In the genomic region with DNA sequence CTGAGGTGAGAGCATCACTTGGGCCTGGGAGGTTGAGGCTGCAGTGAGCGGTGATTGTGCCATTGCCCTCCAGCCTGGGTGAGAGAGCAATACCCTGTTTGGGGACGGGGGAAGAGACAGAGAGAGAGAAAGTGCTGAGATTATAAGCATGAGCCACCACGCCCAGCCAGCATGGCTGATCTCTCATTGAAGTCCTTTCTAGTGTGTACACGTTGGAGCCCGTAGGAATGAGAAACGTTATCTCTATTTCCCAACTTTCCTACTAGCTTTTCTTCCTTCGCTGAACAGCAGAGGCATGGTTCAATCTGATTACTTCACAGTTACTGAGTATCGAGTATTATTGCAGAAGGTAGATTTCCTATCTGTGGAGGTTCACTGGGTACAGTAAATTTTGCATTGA, we compare ENCODE assay signal across 24 cellular contexts. TPM values are rescaled to one million over a fixed set of nuclear protein-coding genes. Genes with fewer than 3 reads are reported as not detected.
DNase-seq lines count a peak whose midpoint lies in the region; ATAC-seq, FAIRE-seq and TF ChIP-seq lines count a peak whose summit lies in the region.
"Had no signal": no experiment of that assay in that cellular context is flagged by ENCODE, and none has a peak within 500 bp of the region (broad histone marks: within the 10 kb centered on the region; RNA-seq: fewer than 3 reads in every experiment).

No MANE protein-coding gene starts in this region.

- H3K36me3 Mint-ChIP-seq in MCF 10A (ENCODE audit: insufficient read depth, unreplicated experiment) (no peaks in the 10 kb centered on the region), progenitor cell of endocrine pancreas (ENCODE audit: insufficient read depth) (peaks cover 3% of the 10 kb centered on the region)
- H3K36me3 Mint-ChIP-seq in activated CD4-positive, alpha-beta memory T cell treated with anti-CD3 and anti-CD28 coated beads for 36 hours = peaks cover 6% of the 10 kb centered on the region
- peaks cover 5% of the 10 kb centered on the region for H3K36me3 Mint-ChIP-seq in stimulated activated memory B cell treated with anti-CD40 and anti-IgM and Interleukin-4, amounts not matched to agents 10 μg/mL and 1 μg/mL and 100 μg/mL, for 72 hours

- H3K79me2 ChIP-seq in mammary epithelial cell (ENCODE audit: insufficient read depth, low read length) (peaks cover 89% of the 10 kb centered on the region), keratinocyte (ENCODE audit: control insufficient read depth, insufficient read depth, low read length) (peaks cover 82% of the 10 kb centered on the region)

- no peaks in the 10 kb centered on the region for H3K9me1 ChIP-seq in keratinocyte (ENCODE audit: control insufficient read depth, extremely low read depth, insufficient read depth, low read length)

- no peaks in the 10 kb centered on the region for H3K27me3 ChIP-seq in mammary epithelial cell (ENCODE audit: insufficient read depth, low read length)
- H3K27me3 ChIP-seq in keratinocyte (ENCODE audit: control insufficient read depth, extremely low read depth, insufficient read depth, low read length) = no peaks in the 10 kb centered on the region

- H3K9ac ChIP-seq in mammary epithelial cell (ENCODE audit: insufficient read depth, low read length) = no peak overlapping the region
- H3K9ac ChIP-seq in keratinocyte (ENCODE audit: control insufficient read depth, extremely low read depth, insufficient read depth, low read length) = peak overlapping the region; percentile 35

- peaks cover 2% of the 10 kb centered on the region for H3K36me3 ChIP-seq in mammary epithelial cell (ENCODE audit: insufficient read depth, low read length)
- peaks cover 0 to 5% of the 10 kb centered on the region in 2 experiments for H3K36me3 ChIP-seq in keratinocyte (ENCODE audit: control insufficient read depth in 2 of 2, extremely low read depth in 1 of 2, insufficient read depth in 2 of 2, low read length in 2 of 2)

- H3K4me3 Mint-ChIP-seq in MCF 10A (ENCODE audit: unreplicated experiment) (no peak overlapping the region), progenitor cell of endocrine pancreas (ENCODE audit: low read depth) (no peak overlapping the region)
- no peak overlapping the region for H3K4me3 Mint-ChIP-seq in activated CD4-positive, alpha-beta memory T cell treated with anti-CD3 and anti-CD28 coated beads for 36 hours
- H3K4me3 Mint-ChIP-seq in stimulated activated memory B cell treated with anti-CD40 and anti-IgM and Interleukin-4, amounts not matched to agents 10 μg/mL and 1 μg/mL and 100 μg/mL, for 72 hours = no peak overlapping the region
- H3K4me3 Mint-ChIP-seq: CD4-positive, alpha-beta T cell; GM23338 had no signal

- H3K27me3 Mint-ChIP-seq in MCF 10A (ENCODE audit: insufficient read depth, unreplicated experiment) = no peaks in the 10 kb centered on the region
- H3K27me3 Mint-ChIP-seq in progenitor cell of endocrine pancreas = no peaks in the 10 kb centered on the region
- no peaks in the 10 kb centered on the region for H3K27me3 Mint-ChIP-seq in activated CD4-positive, alpha-beta memory T cell treated with anti-CD3 and anti-CD28 coated beads for 36 hours
- no peaks in the 10 kb centered on the region for H3K27me3 Mint-ChIP-seq in stimulated activated memory B cell treated with anti-CD40 and anti-IgM and Interleukin-4, amounts not matched to agents 10 μg/mL and 1 μg/mL and 100 μg/mL, for 72 hours
- H3K27me3 Mint-ChIP-seq: CD4-positive, alpha-beta T cell had no signal

- ATAC-seq in stimulated activated memory B cell treated with anti-CD40 and anti-IgM and Interleukin-4, amounts not matched to agents 10 μg/mL and 1 μg/mL and 100 μg/mL, for 72 hours = no peak
- ATAC-seq: A549, GM23338 had no signal

- H3K4me2 ChIP-seq in mammary epithelial cell (ENCODE audit: insufficient read depth, low read depth, low read length) (no peak overlapping the region), keratinocyte (ENCODE audit: control insufficient read depth, extremely low read depth, insufficient read depth, low read depth, low read length) (peak overlapping the region; percentile 63)
- H3K4me2 ChIP-seq: A549, GM23338 had no signal

- BruUV-seq in mammary epithelial cell (replicated peaks; lab: Mats Ljungman, UMichigan) = no TSS peak
- BruUV-seq in MCF 10A (replicated peaks; lab: Mats Ljungman, UMichigan) = no TSS peak

- TF ChIP-seq CTCF in mammary epithelial cell (conservative IDR thresholded peaks at IDR 0.05 in 1 of 2, IDR thresholded peaks at IDR 0.05 in 1 of 2; ENCODE audit: extremely low read depth in 1 of 2, insufficient read depth in 1 of 2, low read depth in 1 of 2, low read length in 2 of 2) (no peak), MCF 10A (IDR thresholded peaks at IDR 0.05; ENCODE audit: unreplicated experiment) (no peak), epithelial cell of esophagus (IDR thresholded peaks at IDR 0.05; ENCODE audit: insufficient read depth, low read depth, low read length, missing control alignments) (no peak), keratinocyte (optimal IDR thresholded peaks at IDR 0.05 in 1 of 3, IDR thresholded peaks at IDR 0.05 in 1 of 3, conservative IDR thresholded peaks at IDR 0.05 in 1 of 3; ENCODE audit: extremely low read depth in 1 of 3, insufficient read depth in 2 of 3, low read length in 3 of 3) (no peak), progenitor cell of endocrine pancreas (IDR thresholded peaks at IDR 0.05; ENCODE audit: unreplicated experiment) (no peak)

- no peak overlapping the region for H3K27ac ChIP-seq in mammary epithelial cell (ENCODE audit: insufficient read depth, low read depth, low read length)
- H3K27ac ChIP-seq in keratinocyte (ENCODE audit: control insufficient read depth, insufficient read depth, low read length) = peak overlapping the region; percentile 53
- H3K27ac ChIP-seq: 22Rv1, A549, C4-2B had no signal

- CTCF ChIA-PET in mammary epithelial cell (lab: Charles Lee; ENCODE audit: low non-redundant PET) (no interaction called here), MCF 10A (lab: Yijun Ruan, JAX) (interaction anchor here (0.6 to 4.8 kb wide), 2 partner anchors 15 to 106 kb away, joined by 3 to 27 read pairs; no protein-coding TSS in a partner anchor)
- CTCF ChIA-PET in activated CD4-positive, alpha-beta memory T cell treated with anti-CD3 and anti-CD28 coated beads for 36 hours (lab: Charles Lee) = interaction anchor here (1.3 kb wide), 2 partner anchors 15 to 49 kb away, joined by 4 to 8 read pairs; a partner anchor contains a TSS

- H3K9me3 Mint-ChIP-seq in MCF 10A (ENCODE audit: unreplicated experiment) = no peaks in the 10 kb centered on the region
- H3K9me3 Mint-ChIP-seq in progenitor cell of endocrine pancreas (ENCODE audit: low read depth) = no peaks in the 10 kb centered on the region
- no peaks in the 10 kb centered on the region for H3K9me3 Mint-ChIP-seq in activated CD4-positive, alpha-beta memory T cell treated with anti-CD3 and anti-CD28 coated beads for 36 hours
- H3K9me3 Mint-ChIP-seq in stimulated activated memory B cell treated with anti-CD40 and anti-IgM and Interleukin-4, amounts not matched to agents 10 μg/mL and 1 μg/mL and 100 μg/mL, for 72 hours = no peaks in the 10 kb centered on the region
- H3K9me3 Mint-ChIP-seq: CD4-positive, alpha-beta T cell; GM23338 had no signal

- H2AFZ ChIP-seq in mammary epithelial cell (ENCODE audit: low read depth, low read length) = no peak overlapping the region
- peak overlapping the region; percentile 56 for H2AFZ ChIP-seq in keratinocyte (ENCODE audit: control insufficient read depth, low read length)
- H2AFZ ChIP-seq: GM23338 had no signal

- no peak for FAIRE-seq in keratinocyte (lab: Jason Lieb, UNC)
- FAIRE-seq: A549, D721Med, GM12892, GM18507, H54 had no signal

- dilution Hi-C loops in mammary epithelial cell (cut with HindIII; ENCODE audit: low sequenced_read_pairs) (no loop called here), keratinocyte (cut with MboI; ENCODE audit: extremely low pct_ligation_motif_present, low sequenced_read_pairs) (no loop called here)

- DNase-seq in mammary epithelial cell = peak; percentile 63
- no peak for DNase-seq in MCF 10A (ENCODE audit: unreplicated experiment)
- DNase-seq in epithelial cell of esophagus (ENCODE audit: low read depth) = peak; percentile 80
- no peak for DNase-seq in keratinocyte (ENCODE audit: low read depth, low spot score)
- no peak for DNase-seq in progenitor cell of endocrine pancreas (ENCODE audit: low spot score, unreplicated experiment)
- DNase-seq in activated CD4-positive, alpha-beta memory T cell treated with anti-CD3 and anti-CD28 coated beads for 36 hours = no peak
- no peak for DNase-seq in DMS53 (lab: John Stamatoyannopoulos, UW)
- DNase-seq: AML-193; Caco-2; CD4-positive, alpha-beta T cell; DMS79; GDM1; HCEC 1CT had no signal

- H3K4me3 ChIP-seq in mammary epithelial cell (replicated peaks in 1 of 3; ENCODE audit: insufficient read depth in 1 of 3, low read depth in 2 of 3, low read length in 3 of 3) (no peak overlapping the region), epithelial cell of esophagus (ENCODE audit: low read length) (no peak overlapping the region), keratinocyte (ENCODE audit: control insufficient read depth in 2 of 3, extremely low read depth in 1 of 3, insufficient read depth in 2 of 3, low read depth in 1 of 3, low read length in 3 of 3) (peak overlapping the region in 1 of 3 experiments; percentile 7)
- H3K4me3 ChIP-seq: A549, GM23338 had no signal

- H3K27ac Mint-ChIP-seq in MCF 10A (ENCODE audit: low read depth, unreplicated experiment) (no peak overlapping the region), progenitor cell of endocrine pancreas (peak overlapping the region; percentile 37)
- no peak overlapping the region for H3K27ac Mint-ChIP-seq in activated CD4-positive, alpha-beta memory T cell treated with anti-CD3 and anti-CD28 coated beads for 36 hours
- no peak overlapping the region for H3K27ac Mint-ChIP-seq in stimulated activated memory B cell treated with anti-CD40 and anti-IgM and Interleukin-4, amounts not matched to agents 10 μg/mL and 1 μg/mL and 100 μg/mL, for 72 hours
- H3K27ac Mint-ChIP-seq: CD4-positive, alpha-beta T cell; GM23338 had no signal

- H3K4me1 Mint-ChIP-seq in MCF 10A (ENCODE audit: insufficient read depth, unreplicated experiment) (peaks cover 13% of the 10 kb centered on the region), progenitor cell of endocrine pancreas (ENCODE audit: low read depth) (peaks cover 14% of the 10 kb centered on the region)
- peaks cover 23% of the 10 kb centered on the region for H3K4me1 Mint-ChIP-seq in activated CD4-positive, alpha-beta memory T cell treated with anti-CD3 and anti-CD28 coated beads for 36 hours (ENCODE audit: low read depth)
- peaks cover 29% of the 10 kb centered on the region for H3K4me1 Mint-ChIP-seq in stimulated activated memory B cell treated with anti-CD40 and anti-IgM and Interleukin-4, amounts not matched to agents 10 μg/mL and 1 μg/mL and 100 μg/mL, for 72 hours

- POLR2A ChIA-PET in MCF 10A (lab: Yijun Ruan, JAX) = no interaction called here
- POLR2A ChIA-PET in activated CD4-positive, alpha-beta memory T cell treated with anti-CD3 and anti-CD28 coated beads for 36 hours (lab: Charles Lee) = no interaction called here

- H4K20me1 ChIP-seq in mammary epithelial cell (ENCODE audit: insufficient read depth, low read length) (no peaks in the 10 kb centered on the region), keratinocyte (ENCODE audit: control insufficient read depth, extremely low read depth, insufficient read depth, low read length) (no peaks in the 10 kb centered on the region)

- no peaks in the 10 kb centered on the region for H3K9me3 ChIP-seq in mammary epithelial cell (replicated peaks; ENCODE audit: insufficient read depth, low read length)
- H3K9me3 ChIP-seq in keratinocyte (ENCODE audit: control insufficient read depth, low read depth, low read length) = no peaks in the 10 kb centered on the region
- H3K9me3 ChIP-seq: A549, Caco-2 had no signal

- in situ Hi-C loops in mammary epithelial cell (cut with MboI; ENCODE audit: low sequenced_read_pairs in 2 of 2) = no loop called here

- WGBS in mammary epithelial cell (ENCODE audit: low coverage, missing lambda C conversion rate) = 39% methylated on average over 8 of the region's 8 CpGs

- H3K4me1 ChIP-seq in mammary epithelial cell (ENCODE audit: insufficient read depth, low read length) (peaks cover 3% of the 10 kb centered on the region), keratinocyte (ENCODE audit: control insufficient read depth, extremely low read depth, insufficient read depth, low read length) (peaks cover 17% of the 10 kb centered on the region)
- H3K4me1 ChIP-seq: Caco-2 had no signal

- intact Hi-C loops in mammary epithelial cell (cut with micrococcal nuclease) (no loop called here), MCF 10A (cut with micrococcal nuclease) (no loop called here)
- intact Hi-C loops in activated CD4-positive, alpha-beta memory T cell treated with anti-CD3 and anti-CD28 coated beads for 36 hours (cut with micrococcal nuclease) = no loop called here

RNA-seq across cellular contexts. Expression of a gene that starts 4.5 kb away (rescaled TPM):
- total RNA-seq in mammary epithelial cell = 10 to 100 TPM; 21.0 to 28.0 TPM
- polyA plus RNA-seq in mammary epithelial cell = 17.0 TPM
- 5.2 TPM for polyA minus RNA-seq in mammary epithelial cell
- 22.2 and 26.6 TPM in 2 replicates for total RNA-seq in MCF 10A (2022)
- 7.3 to 19.4 TPM (median 8.4 TPM) in 3 replicates for polyA plus RNA-seq in keratinocyte
- 3.3 TPM for polyA plus RNA-seq in keratinocyte (2011; ENCODE audit: low read depth)
- 7.5 and 15.1 TPM in 2 replicates for polyA plus RNA-seq in keratinocyte (2011; cell fraction: cytosol; rRNA removed)
- 35.5 and 39.3 TPM in 2 replicates for polyA plus RNA-seq in keratinocyte (2011; cell fraction: nucleus; rRNA removed)
- polyA plus RNA-seq in keratinocyte (2012; ENCODE audit: low replicate concordance) = 16.7 and 23.8 TPM in 2 replicates
- polyA minus RNA-seq in keratinocyte = 9.4 to 18.0 TPM (median 10.6 TPM) in 3 replicates
- polyA minus RNA-seq in keratinocyte (2011; cell fraction: cytosol; rRNA and poly(A)+ RNA removed) = 14.6 TPM
- 12.5 and 18.2 TPM in 2 replicates for polyA minus RNA-seq in keratinocyte (2011; cell fraction: nucleus; rRNA and poly(A)+ RNA removed)
- 27.8 and 28.7 TPM in 2 replicates for total RNA-seq in progenitor cell of endocrine pancreas
- 10 to 100 TPM; 17.3 to 17.6 TPM for total RNA-seq in activated CD4-positive, alpha-beta memory T cell treated with anti-CD3 and anti-CD28 coated beads for 36 hours

RNA-seq across cellular contexts. Expression of a gene that starts 6.9 kb away (rescaled TPM):
- total RNA-seq in mammary epithelial cell = 10 to 100 TPM; 49.8 to 71.8 TPM
- polyA plus RNA-seq in mammary epithelial cell = 60.8 TPM
- polyA minus RNA-seq in mammary epithelial cell = 42.6 TPM
- total RNA-seq in MCF 10A (2022) = 51.3 and 55.7 TPM in 2 replicates
- 44.4 to 63.1 TPM (median 53.1 TPM) in 3 replicates for polyA plus RNA-seq in keratinocyte
- polyA plus RNA-seq in keratinocyte (2011; ENCODE audit: low read depth) = 35.4 TPM
- polyA plus RNA-seq in keratinocyte (2011; cell fraction: cytosol; rRNA removed) = 40.6 and 46.4 TPM in 2 replicates
- 31.0 and 31.3 TPM in 2 replicates for polyA plus RNA-seq in keratinocyte (2011; cell fraction: nucleus; rRNA removed)
- polyA plus RNA-seq in keratinocyte (2012; ENCODE audit: low replicate concordance) = 18.7 and 58.0 TPM in 2 replicates
- polyA minus RNA-seq in keratinocyte = 55.7 to 77.5 TPM (median 66.3 TPM) in 3 replicates
- 36.6 TPM for polyA minus RNA-seq in keratinocyte (2011; cell fraction: cytosol; rRNA and poly(A)+ RNA removed)
- polyA minus RNA-seq in keratinocyte (2011; cell fraction: nucleus; rRNA and poly(A)+ RNA removed) = 16.8 and 30.4 TPM in 2 replicates
- 47.9 and 54.4 TPM in 2 replicates for total RNA-seq in progenitor cell of endocrine pancreas
- total RNA-seq in activated CD4-positive, alpha-beta memory T cell treated with anti-CD3 and anti-CD28 coated beads for 36 hours = 10 to 100 TPM; 32.0 to 32.8 TPM

RNA-seq across cellular contexts. Expression of a gene that starts 29.4 kb away (rescaled TPM):
- under 1 TPM; 0.31 to 0.33 TPM for total RNA-seq in mammary epithelial cell
- polyA plus RNA-seq in mammary epithelial cell = 0.08 TPM
- not detected for polyA minus RNA-seq in mammary epithelial cell
- 0.66 TPM in 1 of 2 replicates, not detected in the other for total RNA-seq in MCF 10A (2022)
- polyA plus RNA-seq in keratinocyte = 0.17 TPM in 1 of 3 replicates, not detected in the others
- polyA plus RNA-seq in keratinocyte (2011; ENCODE audit: low read depth) = not detected
- polyA plus RNA-seq in keratinocyte (2011; cell fraction: cytosol; rRNA removed) = not detected in 2 replicates
- 0.27 TPM in 1 of 2 replicates, not detected in the other for polyA plus RNA-seq in keratinocyte (2011; cell fraction: nucleus; rRNA removed)
- not detected in 2 replicates for polyA plus RNA-seq in keratinocyte (2012; ENCODE audit: low replicate concordance)
- polyA minus RNA-seq in keratinocyte = not detected in 3 replicates
- polyA minus RNA-seq in keratinocyte (2011; cell fraction: cytosol; rRNA and poly(A)+ RNA removed) = not detected
- polyA minus RNA-seq in keratinocyte (2011; cell fraction: nucleus; rRNA and poly(A)+ RNA removed) = not detected in 2 replicates
- total RNA-seq in progenitor cell of endocrine pancreas = 1.0 and 2.0 TPM in 2 replicates
- under 1 TPM in 1 of 2 experiments, not detected in 1; 0.36 TPM for total RNA-seq in activated CD4-positive, alpha-beta memory T cell treated with anti-CD3 and anti-CD28 coated beads for 36 hours
- total RNA-seq: Caco-2, GM23338, HT-29 had no signal
- polyA plus RNA-seq: BJ had no signal

RNA-seq across cellular contexts. Expression of a gene that starts 49.0 kb away (rescaled TPM):
- 10 to 100 TPM in 1 of 2 donors, 1 to 10 TPM in 1; 9.7 to 24.1 TPM for total RNA-seq in mammary epithelial cell
- 14.9 TPM for polyA plus RNA-seq in mammary epithelial cell
- not detected for polyA minus RNA-seq in mammary epithelial cell
- total RNA-seq in MCF 10A (2022) = 19.0 and 19.4 TPM in 2 replicates
- polyA plus RNA-seq in keratinocyte = 4.6 to 13.3 TPM (median 10.3 TPM) in 3 replicates
- polyA plus RNA-seq in keratinocyte (2011; ENCODE audit: low read depth) = 6.6 TPM
- polyA plus RNA-seq in keratinocyte (2011; cell fraction: cytosol; rRNA removed) = 8.5 and 9.2 TPM in 2 replicates
- polyA plus RNA-seq in keratinocyte (2011; cell fraction: nucleus; rRNA removed) = 2.7 and 4.3 TPM in 2 replicates
- polyA plus RNA-seq in keratinocyte (2012; ENCODE audit: low replicate concordance) = 6.8 and 19.8 TPM in 2 replicates
- 1.6 to 4.4 TPM (median 2.6 TPM) in 3 replicates for polyA minus RNA-seq in keratinocyte
- 4.6 TPM for polyA minus RNA-seq in keratinocyte (2011; cell fraction: cytosol; rRNA and poly(A)+ RNA removed)
- 1.3 and 1.6 TPM in 2 replicates for polyA minus RNA-seq in keratinocyte (2011; cell fraction: nucleus; rRNA and poly(A)+ RNA removed)
- 22.2 and 22.5 TPM in 2 replicates for total RNA-seq in progenitor cell of endocrine pancreas
- total RNA-seq in activated CD4-positive, alpha-beta memory T cell treated with anti-CD3 and anti-CD28 coated beads for 36 hours = 10 to 100 TPM; 20.0 to 22.7 TPM

Comparison
In these comparisons a context has a peak if more than half of its experiments do, and no peak if none do; other contexts are left out.
1. DNase-seq: peak in mammary epithelial cell (single experiment) and epithelial cell of esophagus (single experiment); none in MCF 10A (single experiment), keratinocyte (single experiment), progenitor cell of endocrine pancreas (single experiment), activated CD4-positive, alpha-beta memory T cell treated with anti-CD3 and anti-CD28 coated beads for 36 hours (single experiment) and DMS53 (single experiment).